17 cellular contexts compared by ENCODE assay signal in genomic region chr11:112652786-112653390, GRCh38.
DNase-seq lines count a peak whose midpoint lies in the region; ATAC-seq, FAIRE-seq and TF ChIP-seq lines count a peak whose summit lies in the region.
"Had no signal": no experiment of that assay in that cellular context is flagged by ENCODE, and none has a peak within 500 bp of the region (broad histone marks: within the 10 kb centered on the region; RNA-seq: fewer than 3 reads in every experiment).

No MANE protein-coding gene starts in this region.

- in situ Hi-C loops in mammary epithelial cell (cut with MboI; ENCODE audit: low sequenced_read_pairs in 2 of 2), result no loop called here

- H3K36me3 ChIP-seq in mammary epithelial cell (ENCODE audit: insufficient read depth, low read length), result no peaks in the 10 kb centered on the region
- H3K36me3 ChIP-seq in keratinocyte (ENCODE audit: control insufficient read depth in 2 of 2, extremely low read depth in 1 of 2, insufficient read depth in 2 of 2, low read length in 2 of 2), result no peaks in the 10 kb centered on the region
- H3K36me3 ChIP-seq: ascending aorta, esophagus squamous epithelium had no signal

- ATAC-seq in GM21576 (IDR thresholded peaks at IDR 0.05; ENCODE audit: unreplicated experiment) (no peak), GM21423 (IDR thresholded peaks at IDR 0.05; ENCODE audit: unreplicated experiment) (no peak)
- ATAC-seq: naive thymus-derived CD8-positive, alpha-beta T cell; stimulated activated naive CD8-positive, alpha-beta T cell treated with anti-CD3 and anti-CD28 coated beads, Interleukin-15, amount 100 ng/mL, for 72 hours had no signal

- H3K4me3 ChIP-seq in mammary epithelial cell (replicated peaks in 1 of 3; ENCODE audit: insufficient read depth in 1 of 3, low read depth in 2 of 3, low read length in 3 of 3) (no peak overlapping the region), keratinocyte (ENCODE audit: control insufficient read depth in 2 of 3, extremely low read depth in 1 of 3, insufficient read depth in 2 of 3, low read depth in 1 of 3, low read length in 3 of 3) (no peak overlapping the region)
- H3K4me3 ChIP-seq: ascending aorta, esophagus squamous epithelium had no signal

- H3K9me1 ChIP-seq in keratinocyte (ENCODE audit: control insufficient read depth, extremely low read depth, insufficient read depth, low read length), result no peaks in the 10 kb centered on the region

- BruUV-seq in mammary epithelial cell (replicated peaks; lab: Mats Ljungman, UMichigan), result no TSS peak

- TF ChIP-seq CTCF in mammary epithelial cell (conservative IDR thresholded peaks at IDR 0.05 in 1 of 2, IDR thresholded peaks at IDR 0.05 in 1 of 2; ENCODE audit: extremely low read depth in 1 of 2, insufficient read depth in 1 of 2, low read depth in 1 of 2, low read length in 2 of 2), result no peak
- TF ChIP-seq CTCF in keratinocyte (optimal IDR thresholded peaks at IDR 0.05 in 1 of 3, IDR thresholded peaks at IDR 0.05 in 1 of 3, conservative IDR thresholded peaks at IDR 0.05 in 1 of 3; ENCODE audit: extremely low read depth in 1 of 3, insufficient read depth in 2 of 3, low read length in 3 of 3), result no peak

- H3K9ac ChIP-seq in mammary epithelial cell (ENCODE audit: insufficient read depth, low read length), result no peak overlapping the region
- H3K9ac ChIP-seq in keratinocyte (ENCODE audit: control insufficient read depth, extremely low read depth, insufficient read depth, low read length), result no peak overlapping the region

- peak; percentile 41 for DNase-seq in AG20443 (ENCODE audit: low spot score)
- DNase-seq in HT1080 (ENCODE audit: low read depth), result peak; percentile 81
- peak; percentile 79 for DNase-seq in mammary epithelial cell
- DNase-seq in keratinocyte (ENCODE audit: low read depth, low spot score), result no peak
- DNase-seq in NCI-H774 (lab: John Stamatoyannopoulos, UW), result no peak
- DNase-seq in NOMO-1 treated with dmso at 0.1 percent for 144 hours (lab: John Stamatoyannopoulos, UW; ENCODE audit: unreplicated experiment), result no peak
- DNase-seq: activated CD4-positive, CD25-positive, alpha-beta regulatory T cell; activated gamma-delta T cell treated with Interleukin-2 at 50 U/mL for 16 hours; dermis blood vessel endothelial cell; esophagus squamous epithelium; naive thymus-derived CD8-positive, alpha-beta T cell; NCI-H187 treated with DMSO at 0.1 percent for 48 hours; NCI-H82; stimulated activated naive CD8-positive, alpha-beta T cell treated with anti-CD3 and anti-CD28 coated beads, Interleukin-15, amount 100 ng/mL, for 72 hours had no signal

- CTCF ChIA-PET in mammary epithelial cell (lab: Charles Lee; ENCODE audit: low non-redundant PET), result no interaction called here

- intact Hi-C loops in mammary epithelial cell (cut with micrococcal nuclease), result no loop called here

- H2AFZ ChIP-seq in mammary epithelial cell (ENCODE audit: low read depth, low read length) (no peak overlapping the region), keratinocyte (ENCODE audit: control insufficient read depth, low read length) (no peak overlapping the region)

- H3K27me3 ChIP-seq in mammary epithelial cell (ENCODE audit: insufficient read depth, low read length) (no peaks in the 10 kb centered on the region), keratinocyte (ENCODE audit: control insufficient read depth, extremely low read depth, insufficient read depth, low read length) (no peaks in the 10 kb centered on the region)
- H3K27me3 ChIP-seq: ascending aorta, esophagus squamous epithelium had no signal

- dilution Hi-C loops in mammary epithelial cell (cut with HindIII; ENCODE audit: low sequenced_read_pairs) (no loop called here), keratinocyte (cut with MboI; ENCODE audit: extremely low pct_ligation_motif_present, low sequenced_read_pairs) (no loop called here)

- 79% methylated on average over 2 of the region's 3 CpGs for WGBS in mammary epithelial cell (ENCODE audit: low coverage, missing lambda C conversion rate)

- FAIRE-seq in keratinocyte (lab: Jason Lieb, UNC), result peak; percentile 62

- H3K9me3 ChIP-seq in mammary epithelial cell (replicated peaks; ENCODE audit: insufficient read depth, low read length) (no peaks in the 10 kb centered on the region), keratinocyte (ENCODE audit: control insufficient read depth, low read depth, low read length) (no peaks in the 10 kb centered on the region)
- H3K9me3 ChIP-seq: ascending aorta, esophagus squamous epithelium had no signal

- H3K79me2 ChIP-seq in mammary epithelial cell (ENCODE audit: insufficient read depth, low read length) (no peaks in the 10 kb centered on the region), keratinocyte (ENCODE audit: control insufficient read depth, insufficient read depth, low read length) (no peaks in the 10 kb centered on the region)

- H3K4me1 ChIP-seq in mammary epithelial cell (ENCODE audit: insufficient read depth, low read length) (peaks cover 21% of the 10 kb centered on the region), keratinocyte (ENCODE audit: control insufficient read depth, extremely low read depth, insufficient read depth, low read length) (peaks cover 9% of the 10 kb centered on the region)

- H3K27ac ChIP-seq in mammary epithelial cell (ENCODE audit: insufficient read depth, low read depth, low read length) (no peak overlapping the region), keratinocyte (ENCODE audit: control insufficient read depth, insufficient read depth, low read length) (no peak overlapping the region)
- H3K27ac ChIP-seq: ascending aorta, esophagus squamous epithelium had no signal

- H3K4me2 ChIP-seq in mammary epithelial cell (ENCODE audit: insufficient read depth, low read depth, low read length) (peak overlapping the region; percentile 7), keratinocyte (ENCODE audit: control insufficient read depth, extremely low read depth, insufficient read depth, low read depth, low read length) (no peak overlapping the region)

- no peaks in the 10 kb centered on the region for H4K20me1 ChIP-seq in mammary epithelial cell (ENCODE audit: insufficient read depth, low read length)
- H4K20me1 ChIP-seq in keratinocyte (ENCODE audit: control insufficient read depth, extremely low read depth, insufficient read depth, low read length), result no peaks in the 10 kb centered on the region

Comparison
In these comparisons a context has a peak if more than half of its experiments do, and no peak if none do; other contexts are left out.
1. DNase-seq: peak in AG20443 (single experiment), HT1080 (single experiment) and mammary epithelial cell (single experiment); none in keratinocyte (single experiment), NCI-H774 (single experiment) and NOMO-1 treated with dmso at 0.1 percent for 144 hours (single experiment).